Comparison of ENCODE assay signal across 18 cellular contexts in genomic region chr6:80488190-80488589, GRCh38.
A peak's percentile ranks its signal among the peaks of the same experiment; 100 is the strongest.
DNase-seq lines count a peak whose midpoint lies in the region; ATAC-seq and TF ChIP-seq lines count a peak whose summit lies in the region.
"Had no signal": no experiment of that assay in that cellular context is flagged by ENCODE, and none has a peak within 500 bp of the region (broad histone marks: within the 10 kb centered on the region; RNA-seq: fewer than 3 reads in every experiment).

No MANE protein-coding gene starts in this region.

- ATAC-seq in GM18858 (IDR thresholded peaks at IDR 0.05; ENCODE audit: unreplicated experiment) (peak; percentile 87), HG02571 (IDR thresholded peaks at IDR 0.05; ENCODE audit: unreplicated experiment) (peak; percentile 63), HG03432 (IDR thresholded peaks at IDR 0.05; ENCODE audit: unreplicated experiment) (peak; percentile 89), left ventricle myocardium superior (no peak), left lobe of liver (no peak)
- ATAC-seq: heart right ventricle; right cardiac atrium; stimulated activated memory B cell treated with anti-CD40 and anti-IgM and Interleukin-4, amounts not matched to agents 10 μg/mL and 1 μg/mL and 100 μg/mL, for 72 hours had no signal

- CTCF ChIA-PET in GM10248 (lab: Yijun Ruan, JAX), result no interaction called here

- DNase-seq in GM10248 (ENCODE audit: extremely low spot score) (peak; percentile 18), left ventricle myocardium superior (no peak), left lobe of liver (ENCODE audit: low spot score) (no peak), NCI-H510A (lab: John Stamatoyannopoulos, UW) (no peak), GOT3 (lab: John Stamatoyannopoulos, UW) (no peak)
- DNase-seq: ACHN; activated CD4-positive, alpha-beta T cell treated with anti-CD3 and anti-CD28 coated beads for 1 hour; C1 segment of cervical spinal cord; cortex of kidney; heart right ventricle; immature natural killer cell; NCI-H187; right cardiac atrium; thyroid gland had no signal

- intact Hi-C loops in left ventricle myocardium superior (cut with micrococcal nuclease), result no loop called here

- no peak for TF ChIP-seq CTCF in GM10248 (IDR thresholded peaks at IDR 0.05; ENCODE audit: control extremely low read depth, extremely low read depth, low read depth, missing control alignments)

- POLR2A ChIA-PET in GM10248 (lab: Yijun Ruan, JAX), result no interaction called here

Comparison
In these comparisons a context has a peak if more than half of its experiments do, and no peak if none do; other contexts are left out.
1. ATAC-seq: peak in GM18858 (single experiment), HG02571 (single experiment) and HG03432 (single experiment); none in left ventricle myocardium superior (single experiment) and left lobe of liver (single experiment).